ENCODE assay signal across 1 cellular context in the genomic region with DNA sequence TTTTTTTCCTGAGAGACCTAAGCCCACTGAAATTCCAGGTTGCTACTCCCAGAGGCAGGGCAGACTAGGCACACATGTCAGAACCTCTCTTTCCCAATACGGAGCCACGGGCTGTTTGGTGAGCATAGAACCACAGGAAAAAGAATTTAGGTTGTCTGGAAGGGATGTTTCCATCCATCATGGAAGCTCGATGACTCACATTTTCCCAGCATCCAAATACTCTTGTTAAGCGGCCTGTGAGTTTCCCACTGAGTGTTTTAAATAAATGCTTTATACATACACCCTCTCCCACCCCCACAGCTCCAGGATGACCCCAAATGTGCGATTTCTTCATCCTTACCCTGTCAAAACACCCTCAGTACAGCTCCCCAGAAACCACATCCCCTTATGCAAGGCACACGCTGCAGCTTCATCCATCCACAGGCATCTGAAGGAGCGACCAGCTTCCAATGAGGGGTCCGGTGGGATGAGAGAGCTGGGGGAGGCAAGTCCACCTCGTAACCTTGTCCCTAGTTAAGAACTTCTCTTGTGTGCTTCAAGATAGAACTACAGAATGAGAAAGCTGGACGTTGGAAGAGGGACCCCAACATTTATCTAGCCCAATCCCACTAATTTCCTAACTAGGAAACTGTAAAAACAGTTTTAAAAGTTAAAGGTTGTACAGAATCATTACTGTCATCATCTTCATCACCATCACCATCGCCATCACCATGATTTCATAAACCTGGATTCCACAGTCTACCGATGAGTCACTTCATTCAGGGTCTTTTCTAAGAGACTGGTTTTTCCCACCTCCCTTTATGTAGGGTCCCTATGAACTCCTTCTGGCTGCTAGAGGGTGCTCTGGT.
TF ChIP-seq lines count a peak whose summit lies in the region.

No MANE protein-coding gene starts in this region.

TF ChIP-seq in HepG2, 621 proteins besides CTCF, POLR2A, EP300 and RAD21 (continued from another document):
- TF ChIP-seq ZFP90 (CRISPR knock-in tag; IDR thresholded peaks at IDR 0.05; ENCODE audit: borderline replicate concordance), result no peak
